ENCODE assay signal across 34 cellular contexts in genomic region chr1:106113851-106114250, GRCh38.
"Had no signal": no experiment of that assay in that cellular context is flagged by ENCODE, and none has a peak within 500 bp of the region (broad histone marks: within the 10 kb centered on the region; RNA-seq: fewer than 3 reads in every experiment).

No MANE protein-coding gene starts in this region.

- H3K4me3 ChIP-seq: MG63 had no signal

- H3K36me3 ChIP-seq: MG63 had no signal

- H3K9ac ChIP-seq: KMS-11 had no signal

- DNase-seq: Karpas-422, Kasumi-1, KBM-7, KG1, MG63, MM.1S, MV-4-11, NCI-H1048, NCI-H1092, NCI-H1092 treated with DMSO at 0.1 percent for 48 hours, NCI-H1105, NCI-H1417, NCI-H1417 treated with DMSO at 0.1 percent for 48 hours, NCI-H1436, NCI-H1436 treated with DMSO at 0.1 percent for 48 hours, NCI-H146, NCI-H1694, NCI-H1694 treated with DMSO at 0.1 percent for 48 hours, NCI-H187, NCI-H187 treated with DMSO at 0.1 percent for 48 hours, NCI-H1930, NCI-H2029, NCI-H2029 treated with DMSO at 0.1 percent for 48 hours, NCI-H2081, NCI-H2081 treated with DMSO at 0.1 percent for 48 hours, NCI-H2107, NCI-H2171, NCI-H2171 treated with DMSO at 0.1 percent for 48 hours, NCI-H2227 treated with DMSO at 0.1 percent for 48 hours, NCI-H226, NCI-H345, NCI-H446, NCI-H446 treated with DMSO at 0.1 percent for 48 hours had no signal

- H3K27ac ChIP-seq: KMS-11 had no signal

- H3K9me3 ChIP-seq: MG63 had no signal

- H3K27me3 ChIP-seq: MG63 had no signal

- H3K4me2 ChIP-seq: KMS-11 had no signal
